In the genomic region with DNA sequence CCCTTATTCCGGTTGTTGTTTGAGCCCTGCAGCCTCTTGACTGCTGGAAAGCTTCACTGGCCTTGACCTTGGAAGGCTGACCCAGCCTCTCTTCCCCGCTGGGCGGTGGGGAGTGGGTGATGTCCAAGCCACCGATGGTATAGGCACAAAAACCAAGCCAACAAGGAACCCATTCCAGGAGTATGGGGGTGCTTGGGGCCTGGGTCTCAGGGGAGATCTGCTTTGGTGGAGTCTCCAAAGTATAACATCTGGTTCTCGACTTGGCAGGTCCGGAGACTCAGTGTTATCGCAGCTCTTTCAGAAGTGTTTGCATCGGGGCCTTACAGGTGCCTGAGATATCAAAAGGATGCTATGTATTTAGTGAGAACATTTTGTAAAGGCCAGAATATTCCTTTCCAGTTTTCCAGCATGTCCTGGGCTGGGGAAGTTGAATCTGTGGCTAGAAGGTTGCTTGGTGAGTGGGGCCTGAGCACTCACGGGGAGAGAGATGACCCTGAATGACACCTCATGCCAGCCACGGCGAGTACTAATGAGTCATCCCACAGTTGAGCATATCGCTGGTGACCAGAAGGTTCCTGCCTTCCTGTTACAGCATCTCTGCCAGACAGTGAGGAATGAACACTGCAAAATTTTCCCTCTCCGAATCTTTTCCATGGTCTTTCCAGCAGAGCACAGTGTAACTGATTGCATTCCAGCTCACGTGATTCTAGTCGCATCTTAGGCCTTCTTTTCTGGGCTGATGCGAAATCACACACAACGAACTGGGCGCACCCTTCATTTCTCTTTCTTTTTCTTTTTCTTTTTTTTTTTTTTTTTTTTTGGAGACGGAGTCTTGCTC, we compare ENCODE assay signal across 1 cellular context.
A peak's percentile ranks its signal among the peaks of the same experiment; 100 is the strongest.
TF ChIP-seq lines count a peak whose summit lies in the region.

No MANE protein-coding gene starts in this region.

TF ChIP-seq in K562, 482 proteins besides CTCF, POLR2A, EP300 and RAD21 (continued from another document and continues in another):
- TF ChIP-seq CHD1 (IDR thresholded peaks at IDR 0.05; ENCODE audit: low read length) (peak; percentile 17), MEIS2 (IDR thresholded peaks at IDR 0.05; ENCODE audit: partially characterized antibody) (peak; percentile 95), MITF (IDR thresholded peaks at IDR 0.05) (peak; percentile 31; the same call in 1 of the 2 replicates), KLF1 (tag; IDR thresholded peaks at IDR 0.05) (no peak), FOXO4 (CRISPR knock-in tag; IDR thresholded peaks at IDR 0.05) (no peak), MTF1 (CRISPR knock-in tag; IDR thresholded peaks at IDR 0.05; ENCODE audit: borderline replicate concordance) (no peak), CXXC5 (CRISPR knock-in tag; IDR thresholded peaks at IDR 0.05) (peak; percentile 84), OTX1 (CRISPR knock-in tag; IDR thresholded peaks at IDR 0.05) (no peak), MTA3 (IDR thresholded peaks at IDR 0.05; ENCODE audit: borderline replicate concordance) (peak; percentile 96), NR1H2 (CRISPR knock-in tag; IDR thresholded peaks at IDR 0.05) (no peak; the same call in none of the 2 replicates), FOXA1 (IDR thresholded peaks at IDR 0.05; ENCODE audit: borderline replicate concordance) (no peak), FOXJ3 (CRISPR knock-in tag; IDR thresholded peaks at IDR 0.05) (no peak), CREBBP (IDR thresholded peaks at IDR 0.05; ENCODE audit: low read depth, low read length) (no peak), ZSCAN32 (CRISPR knock-in tag; IDR thresholded peaks at IDR 0.05) (no peak), CBFA2T2 (conservative IDR thresholded peaks at IDR 0.05) (peak; percentile 92), GTF2A2 (tag; IDR thresholded peaks at IDR 0.05) (no peak), ZNF655 (CRISPR knock-in tag; IDR thresholded peaks at IDR 0.05) (no peak), C11orf30 (IDR thresholded peaks at IDR 0.05; ENCODE audit: low read depth) (peak; percentile 92), ARHGAP35 (IDR thresholded peaks at IDR 0.05; ENCODE audit: partially characterized antibody) (no peak), MYC (IDR thresholded peaks at IDR 0.05; ENCODE audit: low read depth, low read length) (peak; percentile 87), MYC (CRISPR knock-in tag; IDR thresholded peaks at IDR 0.05; ENCODE audit: borderline replicate concordance, low read depth) (no peak), HMG20A (CRISPR knock-in tag; conservative IDR thresholded peaks at IDR 0.05) (no peak), ZNF668 (CRISPR knock-in tag; IDR thresholded peaks at IDR 0.05) (no peak), PHF20 (IDR thresholded peaks at IDR 0.05; ENCODE audit: partially characterized antibody) (peak; percentile 52), ZNF197 (CRISPR knock-in tag; IDR thresholded peaks at IDR 0.05; ENCODE audit: low read depth) (no peak), CBX5 (IDR thresholded peaks at IDR 0.05; ENCODE audit: borderline replicate concordance, low read depth) (no peak), BRD9 (IDR thresholded peaks at IDR 0.05; ENCODE audit: low read depth, partially characterized antibody) (peak; percentile 97), ZBTB1 (CRISPR knock-in tag; IDR thresholded peaks at IDR 0.05; ENCODE audit: borderline replicate concordance, low read depth) (no peak), ZNF347 (CRISPR knock-in tag; IDR thresholded peaks at IDR 0.05; ENCODE audit: low read depth) (no peak), ZNF79 (CRISPR knock-in tag; IDR thresholded peaks at IDR 0.05; ENCODE audit: low read depth) (no peak), DMBX1 (CRISPR knock-in tag; IDR thresholded peaks at IDR 0.05; ENCODE audit: borderline replicate concordance) (peak; percentile 82; the same call in 1 of the 2 replicates), HOXB6 (CRISPR knock-in tag; IDR thresholded peaks at IDR 0.05; ENCODE audit: borderline replicate concordance) (no peak), ZNF696 (CRISPR knock-in tag; conservative IDR thresholded peaks at IDR 0.05) (no peak), TAF7 (tag; IDR thresholded peaks at IDR 0.05) (peak; percentile 74), KDM2B (CRISPR knock-in tag; IDR thresholded peaks at IDR 0.05) (0 out of 2 replicates have a peak, but pooled peaks have one; percentile 2), HDGF (IDR thresholded peaks at IDR 0.05) (no peak), HMBOX1 (IDR thresholded peaks at IDR 0.05) (peak; percentile 78), ZKSCAN3 (CRISPR knock-in tag; IDR thresholded peaks at IDR 0.05) (no peak), NFRKB (IDR thresholded peaks at IDR 0.05; ENCODE audit: low read depth) (peak; percentile 88), PHF8 (IDR thresholded peaks at IDR 0.05; ENCODE audit: borderline replicate concordance, low read length) (peak; percentile 41; the same call in 1 of the 2 replicates), EGR1 (conservative IDR thresholded peaks at IDR 0.05) (no peak), ZNF124 (CRISPR knock-in tag; IDR thresholded peaks at IDR 0.05) (no peak), VEZF1 (CRISPR knock-in tag; IDR thresholded peaks at IDR 0.05) (peak; percentile 66), SMARCA4 (IDR thresholded peaks at IDR 0.05) (peak; percentile 99)
- TF ChIP-seq, protein P1, sequence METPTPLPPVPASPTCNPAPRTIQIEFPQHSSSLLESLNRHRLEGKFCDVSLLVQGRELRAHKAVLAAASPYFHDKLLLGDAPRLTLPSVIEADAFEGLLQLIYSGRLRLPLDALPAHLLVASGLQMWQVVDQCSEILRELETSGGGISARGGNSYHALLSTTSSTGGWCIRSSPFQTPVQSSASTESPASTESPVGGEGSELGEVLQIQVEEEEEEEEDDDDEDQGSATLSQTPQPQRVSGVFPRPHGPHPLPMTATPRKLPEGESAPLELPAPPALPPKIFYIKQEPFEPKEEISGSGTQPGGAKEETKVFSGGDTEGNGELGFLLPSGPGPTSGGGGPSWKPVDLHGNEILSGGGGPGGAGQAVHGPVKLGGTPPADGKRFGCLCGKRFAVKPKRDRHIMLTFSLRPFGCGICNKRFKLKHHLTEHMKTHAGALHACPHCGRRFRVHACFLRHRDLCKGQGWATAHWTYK (CRISPR knock-in tag; IDR thresholded peaks at IDR 0.05) = peak; percentile 87
- TF ChIP-seq, protein P2, sequence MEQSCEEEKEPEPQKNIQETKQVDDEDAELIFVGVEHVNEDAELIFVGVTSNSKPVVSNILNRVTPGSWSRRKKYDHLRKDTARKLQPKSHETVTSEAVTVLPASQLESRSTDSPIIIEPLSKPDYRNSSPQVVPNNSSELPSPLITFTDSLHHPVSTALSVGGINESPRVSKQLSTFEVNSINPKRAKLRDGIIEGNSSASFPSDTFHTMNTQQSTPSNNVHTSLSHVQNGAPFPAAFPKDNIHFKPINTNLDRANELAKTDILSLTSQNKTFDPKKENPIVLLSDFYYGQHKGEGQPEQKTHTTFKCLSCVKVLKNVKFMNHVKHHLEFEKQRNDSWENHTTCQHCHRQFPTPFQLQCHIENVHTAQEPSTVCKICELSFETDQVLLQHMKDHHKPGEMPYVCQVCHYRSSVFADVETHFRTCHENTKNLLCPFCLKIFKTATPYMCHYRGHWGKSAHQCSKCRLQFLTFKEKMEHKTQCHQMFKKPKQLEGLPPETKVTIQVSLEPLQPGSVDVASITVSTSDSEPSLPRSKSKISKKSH (CRISPR knock-in tag; IDR thresholded peaks at IDR 0.05) = no peak
- TF ChIP-seq, protein P3, sequence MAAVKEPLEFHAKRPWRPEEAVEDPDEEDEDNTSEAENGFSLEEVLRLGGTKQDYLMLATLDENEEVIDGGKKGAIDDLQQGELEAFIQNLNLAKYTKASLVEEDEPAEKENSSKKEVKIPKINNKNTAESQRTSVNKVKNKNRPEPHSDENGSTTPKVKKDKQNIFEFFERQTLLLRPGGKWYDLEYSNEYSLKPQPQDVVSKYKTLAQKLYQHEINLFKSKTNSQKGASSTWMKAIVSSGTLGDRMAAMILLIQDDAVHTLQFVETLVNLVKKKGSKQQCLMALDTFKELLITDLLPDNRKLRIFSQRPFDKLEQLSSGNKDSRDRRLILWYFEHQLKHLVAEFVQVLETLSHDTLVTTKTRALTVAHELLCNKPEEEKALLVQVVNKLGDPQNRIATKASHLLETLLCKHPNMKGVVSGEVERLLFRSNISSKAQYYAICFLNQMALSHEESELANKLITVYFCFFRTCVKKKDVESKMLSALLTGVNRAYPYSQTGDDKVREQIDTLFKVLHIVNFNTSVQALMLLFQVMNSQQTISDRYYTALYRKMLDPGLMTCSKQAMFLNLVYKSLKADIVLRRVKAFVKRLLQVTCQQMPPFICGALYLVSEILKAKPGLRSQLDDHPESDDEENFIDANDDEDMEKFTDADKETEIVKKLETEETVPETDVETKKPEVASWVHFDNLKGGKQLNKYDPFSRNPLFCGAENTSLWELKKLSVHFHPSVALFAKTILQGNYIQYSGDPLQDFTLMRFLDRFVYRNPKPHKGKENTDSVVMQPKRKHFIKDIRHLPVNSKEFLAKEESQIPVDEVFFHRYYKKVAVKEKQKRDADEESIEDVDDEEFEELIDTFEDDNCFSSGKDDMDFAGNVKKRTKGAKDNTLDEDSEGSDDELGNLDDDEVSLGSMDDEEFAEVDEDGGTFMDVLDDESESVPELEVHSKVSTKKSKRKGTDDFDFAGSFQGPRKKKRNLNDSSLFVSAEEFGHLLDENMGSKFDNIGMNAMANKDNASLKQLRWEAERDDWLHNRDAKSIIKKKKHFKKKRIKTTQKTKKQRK (IDR thresholded peaks at IDR 0.05; ENCODE audit: borderline replicate concordance, low read depth, low read length) = no peak
- TF ChIP-seq, protein P4, sequence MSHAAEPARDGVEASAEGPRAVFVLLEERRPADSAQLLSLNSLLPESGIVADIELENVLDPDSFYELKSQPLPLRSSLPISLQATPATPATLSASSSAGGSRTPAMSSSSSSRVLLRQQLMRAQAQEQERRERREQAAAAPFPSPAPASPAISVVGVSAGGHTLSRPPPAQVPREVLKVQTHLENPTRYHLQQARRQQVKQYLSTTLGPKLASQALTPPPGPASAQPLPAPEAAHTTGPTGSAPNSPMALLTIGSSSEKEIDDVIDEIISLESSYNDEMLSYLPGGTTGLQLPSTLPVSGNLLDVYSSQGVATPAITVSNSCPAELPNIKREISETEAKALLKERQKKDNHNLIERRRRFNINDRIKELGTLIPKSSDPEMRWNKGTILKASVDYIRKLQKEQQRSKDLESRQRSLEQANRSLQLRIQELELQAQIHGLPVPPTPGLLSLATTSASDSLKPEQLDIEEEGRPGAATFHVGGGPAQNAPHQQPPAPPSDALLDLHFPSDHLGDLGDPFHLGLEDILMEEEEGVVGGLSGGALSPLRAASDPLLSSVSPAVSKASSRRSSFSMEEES (CRISPR knock-in tag; IDR thresholded peaks at IDR 0.05) = peak; percentile 90
- TF ChIP-seq, protein P5, sequence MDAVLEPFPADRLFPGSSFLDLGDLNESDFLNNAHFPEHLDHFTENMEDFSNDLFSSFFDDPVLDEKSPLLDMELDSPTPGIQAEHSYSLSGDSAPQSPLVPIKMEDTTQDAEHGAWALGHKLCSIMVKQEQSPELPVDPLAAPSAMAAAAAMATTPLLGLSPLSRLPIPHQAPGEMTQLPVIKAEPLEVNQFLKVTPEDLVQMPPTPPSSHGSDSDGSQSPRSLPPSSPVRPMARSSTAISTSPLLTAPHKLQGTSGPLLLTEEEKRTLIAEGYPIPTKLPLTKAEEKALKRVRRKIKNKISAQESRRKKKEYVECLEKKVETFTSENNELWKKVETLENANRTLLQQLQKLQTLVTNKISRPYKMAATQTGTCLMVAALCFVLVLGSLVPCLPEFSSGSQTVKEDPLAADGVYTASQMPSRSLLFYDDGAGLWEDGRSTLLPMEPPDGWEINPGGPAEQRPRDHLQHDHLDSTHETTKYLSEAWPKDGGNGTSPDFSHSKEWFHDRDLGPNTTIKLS (IDR thresholded peaks at IDR 0.05; ENCODE audit: borderline replicate concordance, low read depth) = peak; percentile 74; the same call in 1 of the 2 replicates
